Comparison of ENCODE assay signal across 16 cellular contexts in genomic region chr21:43933146-43933673, GRCh38.
DNase-seq lines count a peak whose midpoint lies in the region; ATAC-seq and TF ChIP-seq lines count a peak whose summit lies in the region.
"Had no signal": no experiment of that assay in that cellular context is flagged by ENCODE, and none has a peak within 500 bp of the region (broad histone marks: within the 10 kb centered on the region; RNA-seq: fewer than 3 reads in every experiment).

No MANE protein-coding gene starts in this region.

- no peak overlapping the region for H3T11ph ChIP-seq in H9 (ENCODE audit: low read length)

- H3K4ac ChIP-seq in H9 (ENCODE audit: low read depth, low read length) = no peak overlapping the region

- no peak overlapping the region for H3K4me2 ChIP-seq in H9 (ENCODE audit: insufficient read depth, insufficient read length, low read length)
- H3K4me2 ChIP-seq: KMS-11 had no signal

- no peak for TF ChIP-seq CTCF in H9 (conservative IDR thresholded peaks at IDR 0.05)
- no peak for TF ChIP-seq CTCF in neural crest cell (conservative IDR thresholded peaks at IDR 0.05)

- H3K18ac ChIP-seq in H9 (ENCODE audit: insufficient read length, low read depth, low read length) = no peak overlapping the region

- H3K36me3 Mint-ChIP-seq in H9 (ENCODE audit: insufficient read depth in 1 of 3, low read depth in 3 of 3) (no peaks in the 10 kb centered on the region; a peak in 1 of 7 replicates), neural crest cell (ENCODE audit: low read depth) (no peaks in the 10 kb centered on the region)
- peaks cover 12% of the 10 kb centered on the region for H3K36me3 Mint-ChIP-seq in activated T-helper 1 cell treated with anti-CD3 and anti-CD28 coated beads, Interleukin-12 subunit alpha, Interleukin-12 subunit beta, Interleukin-2, Interleukin-4 antibody, amounts not matched to agents 30 ng/mL and 10 ng/mL and 1 ng/mL, durations not matched to agents 14 hours and 24 hours and 36 hours (ENCODE audit: low read depth)

- no peak overlapping the region for H2AFZ ChIP-seq in H9 (ENCODE audit: low read length)

- no peaks in the 10 kb centered on the region for H3K79me2 ChIP-seq in H9 (ENCODE audit: insufficient read depth, low read length)

- no peaks in the 10 kb centered on the region for H3K4me1 ChIP-seq in H9 (ENCODE audit: insufficient read depth, low read length)

- H3K9me3 Mint-ChIP-seq in H9 (no peaks in the 10 kb centered on the region), neural crest cell (no peaks in the 10 kb centered on the region)
- H3K9me3 Mint-ChIP-seq in activated T-helper 1 cell treated with anti-CD3 and anti-CD28 coated beads, Interleukin-12 subunit alpha, Interleukin-12 subunit beta, Interleukin-2, Interleukin-4 antibody, amounts not matched to agents 30 ng/mL and 10 ng/mL and 1 ng/mL, durations not matched to agents 14 hours and 24 hours and 36 hours = no peaks in the 10 kb centered on the region
- H3K9me3 Mint-ChIP-seq: CD8-positive, alpha-beta memory T cell had no signal

- no peak overlapping the region for H2BK5ac ChIP-seq in H9 (ENCODE audit: insufficient read length, low read length)

- H3K4me3 Mint-ChIP-seq in H9 (no peak overlapping the region), neural crest cell (no peak overlapping the region)
- H3K4me3 Mint-ChIP-seq in activated T-helper 1 cell treated with anti-CD3 and anti-CD28 coated beads, Interleukin-12 subunit alpha, Interleukin-12 subunit beta, Interleukin-2, Interleukin-4 antibody, amounts not matched to agents 30 ng/mL and 10 ng/mL and 1 ng/mL, durations not matched to agents 14 hours and 24 hours and 36 hours = no peak overlapping the region
- H3K4me3 Mint-ChIP-seq: CD8-positive, alpha-beta memory T cell; T-helper 17 cell had no signal

- intact Hi-C loops in activated T-helper 1 cell treated with anti-CD3 and anti-CD28 coated beads, Interleukin-12 subunit alpha, Interleukin-12 subunit beta, Interleukin-2, Interleukin-4 antibody, amounts not matched to agents 30 ng/mL and 10 ng/mL and 1 ng/mL, durations not matched to agents 14 hours and 24 hours and 36 hours (cut with micrococcal nuclease) = no loop called here

- H4K8ac ChIP-seq in H9 (replicated peaks; ENCODE audit: insufficient read length, low read depth, low read length) = no peak overlapping the region

- H2BK20ac ChIP-seq in H9 (ENCODE audit: low read depth, low read length, poor library complexity, severe bottlenecking) = no peak overlapping the region

- no peaks in the 10 kb centered on the region for H3K79me1 ChIP-seq in H9 (ENCODE audit: insufficient read depth, low read depth, low read length, poor library complexity, severe bottlenecking)

- no peak overlapping the region for H2BK12ac ChIP-seq in H9 (ENCODE audit: insufficient read length, low read depth, low read length)

- no peak overlapping the region for H3K9ac ChIP-seq in H9 (ENCODE audit: extremely low read depth, insufficient read length, low read length)
- H3K9ac ChIP-seq: KMS-11 had no signal

- H3K27me3 Mint-ChIP-seq in H9 (ENCODE audit: low read depth) = no peaks in the 10 kb centered on the region
- H3K27me3 Mint-ChIP-seq in activated T-helper 1 cell treated with anti-CD3 and anti-CD28 coated beads, Interleukin-12 subunit alpha, Interleukin-12 subunit beta, Interleukin-2, Interleukin-4 antibody, amounts not matched to agents 30 ng/mL and 10 ng/mL and 1 ng/mL, durations not matched to agents 14 hours and 24 hours and 36 hours (ENCODE audit: insufficient read depth) = no peaks in the 10 kb centered on the region
- no peaks in the 10 kb centered on the region for H3K27me3 Mint-ChIP-seq in neural crest cell (ENCODE audit: low read depth)
- H3K27me3 Mint-ChIP-seq: CD8-positive, alpha-beta memory T cell; T-helper 17 cell had no signal

- H2AK5ac ChIP-seq in H9 (ENCODE audit: insufficient read length, low read length) = no peak overlapping the region

- no peak overlapping the region for H3K56ac ChIP-seq in H9 (ENCODE audit: insufficient read length, low read depth, low read length)

- no peak overlapping the region for H2BK120ac ChIP-seq in H9 (ENCODE audit: low read depth, low read length, poor library complexity, severe bottlenecking)

- H3K4me1 Mint-ChIP-seq in H9 = peaks cover 8 to 12% of the 10 kb centered on the region in 2 experiments
- H3K4me1 Mint-ChIP-seq in activated T-helper 1 cell treated with anti-CD3 and anti-CD28 coated beads, Interleukin-12 subunit alpha, Interleukin-12 subunit beta, Interleukin-2, Interleukin-4 antibody, amounts not matched to agents 30 ng/mL and 10 ng/mL and 1 ng/mL, durations not matched to agents 14 hours and 24 hours and 36 hours (ENCODE audit: low read depth) = peaks cover 8% of the 10 kb centered on the region
- peaks cover 20% of the 10 kb centered on the region for H3K4me1 Mint-ChIP-seq in neural crest cell

- H3K27ac ChIP-seq in H9 (ENCODE audit: insufficient read length, low read depth, low read length) = no peak overlapping the region
- H3K27ac ChIP-seq: HL-60, KMS-11 had no signal

- no peak for DNase-seq in H9
- peak; percentile 65 for DNase-seq in NCI-H146 treated with DMSO at 0.1 percent for 48 hours (lab: John Stamatoyannopoulos, UW; ENCODE audit: unreplicated experiment)
- no peak for DNase-seq in activated T-helper 1 cell treated with anti-CD3 and anti-CD28 coated beads, Interleukin-12 subunit alpha, Interleukin-12 subunit beta, Interleukin-2, Interleukin-4 antibody, amounts not matched to agents 30 ng/mL and 10 ng/mL and 1 ng/mL, durations not matched to agents 14 hours and 24 hours and 36 hours (ENCODE audit: low spot score)
- no peak for DNase-seq in neural crest cell (ENCODE audit: low read depth, low spot score)
- DNase-seq in DMS79 treated with DMSO at 0.1 percent for 48 hours (lab: John Stamatoyannopoulos, UW) = no peak
- DNase-seq: CD8-positive, alpha-beta memory T cell; MG63; NCI-H1105 treated with DMSO at 0.1 percent for 48 hours; NCI-H2107; SHP77; T-helper 17 cell had no signal

- WGBS in H9 (ENCODE audit: extremely low coverage, insufficient read length, low lambda C conversion rate) = no CpG with 5 or more reads among the region's 17 CpGs

- no peak overlapping the region for H2BK15ac ChIP-seq in H9 (ENCODE audit: low read depth, low read length)

- ATAC-seq in HG03354 (IDR thresholded peaks at IDR 0.05; ENCODE audit: poor library complexity, severe bottlenecking, unreplicated experiment) = no peak
- no peak for ATAC-seq in HG03025 (IDR thresholded peaks at IDR 0.05; ENCODE audit: low FRiP score, unreplicated experiment)
- ATAC-seq: HCT116, T-helper 17 cell had no signal

- H3K27ac Mint-ChIP-seq in H9 (peak overlapping the region in 2 of 3 experiments; percentile 8 to 53; a peak in 2 of 7 replicates), neural crest cell (ENCODE audit: unreplicated experiment) (peak overlapping the region; percentile 79)
- H3K27ac Mint-ChIP-seq in activated T-helper 1 cell treated with anti-CD3 and anti-CD28 coated beads, Interleukin-12 subunit alpha, Interleukin-12 subunit beta, Interleukin-2, Interleukin-4 antibody, amounts not matched to agents 30 ng/mL and 10 ng/mL and 1 ng/mL, durations not matched to agents 14 hours and 24 hours and 36 hours = peak overlapping the region; percentile 44
- H3K27ac Mint-ChIP-seq: T-helper 17 cell had no signal

- H3K9me3 ChIP-seq in H9 (ENCODE audit: control insufficient read depth, low read depth, low read length) = no peaks in the 10 kb centered on the region
- H3K9me3 ChIP-seq: MG63 had no signal

- no peaks in the 10 kb centered on the region for H3K27me3 ChIP-seq in H9 (ENCODE audit: insufficient read depth, low read length)
- H3K27me3 ChIP-seq: MG63 had no signal

- H3K23ac ChIP-seq in H9 (ENCODE audit: insufficient read length, low read depth, low read length) = no peak overlapping the region

- H3K23me2 ChIP-seq in H9 (ENCODE audit: insufficient read length, low read depth, low read length, poor library complexity, severe bottlenecking) = no peaks in the 10 kb centered on the region

- no peak overlapping the region for H4K91ac ChIP-seq in H9 (ENCODE audit: insufficient read length, low read depth, low read length)

- no peaks in the 10 kb centered on the region for H4K20me1 ChIP-seq in H9 (ENCODE audit: control insufficient read depth, insufficient read depth, insufficient read length)

- H4K5ac ChIP-seq in H9 (ENCODE audit: insufficient read length, low read depth, low read length) = no peak overlapping the region

- H3K14ac ChIP-seq in H9 (ENCODE audit: insufficient read depth, low read length) = no peak overlapping the region
